ENCODE assay signal across 17 cellular contexts in the genomic region with DNA sequence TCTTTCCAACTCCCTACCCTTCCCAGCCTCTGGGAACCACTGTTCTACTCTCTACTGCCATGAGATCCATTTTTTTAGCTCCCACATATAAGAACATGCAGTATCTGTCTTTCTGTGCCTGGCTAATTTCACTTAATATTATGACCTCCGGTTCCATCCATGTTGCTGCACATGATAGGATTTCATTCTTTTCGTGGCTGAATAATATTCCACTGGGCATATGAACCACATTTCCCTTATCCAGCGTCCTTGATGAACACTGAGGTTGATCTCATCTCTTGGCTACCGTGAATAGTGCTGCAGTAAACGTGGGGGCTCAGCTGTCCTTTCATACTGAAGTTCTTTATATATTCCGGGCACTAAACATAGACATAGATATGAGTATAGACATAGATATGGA.
DNase-seq lines count a peak whose midpoint lies in the region; ATAC-seq and TF ChIP-seq lines count a peak whose summit lies in the region.
"Had no signal": no experiment of that assay in that cellular context is flagged by ENCODE, and none has a peak within 500 bp of the region (broad histone marks: within the 10 kb centered on the region; RNA-seq: fewer than 3 reads in every experiment).

No MANE protein-coding gene starts in this region.

- no TSS peak for BruUV-seq in Panc1 (replicated peaks; lab: Mats Ljungman, UMichigan)

- no peak for TF ChIP-seq POLR2A in erythroblast (IDR thresholded peaks at IDR 0.05; ENCODE audit: low read length)

- H3K4me1 ChIP-seq in HEK293 (ENCODE audit: control insufficient read depth, insufficient read depth, low read length) (no peaks in the 10 kb centered on the region), Panc1 (ENCODE audit: control insufficient read depth, insufficient read depth, low read length) (no peaks in the 10 kb centered on the region)
- H3K4me1 ChIP-seq: BE2C, Caco-2 had no signal

- ATAC-seq in Panc1 (peak; percentile 35), HG03196 (IDR thresholded peaks at IDR 0.05; ENCODE audit: unreplicated experiment) (no peak)
- ATAC-seq: CD8-positive, alpha-beta T cell had no signal

- H3K9me3 ChIP-seq in HEK293 (ENCODE audit: control insufficient read depth, insufficient read depth, low read depth, low read length), result no peaks in the 10 kb centered on the region
- no peaks in the 10 kb centered on the region for H3K9me3 ChIP-seq in Panc1 (ENCODE audit: control insufficient read depth, insufficient read depth, low read depth, low read length)
- H3K9me3 ChIP-seq: BE2C, BLaER1 had no signal

- TF ChIP-seq CTCF in HEK293 (tag by site-specific recombination; IDR thresholded peaks at IDR 0.05) (no peak), Panc1 (IDR thresholded peaks at IDR 0.05) (no peak)

- no peak overlapping the region for H3K27ac ChIP-seq in HEK293 (ENCODE audit: extremely low read depth, low read depth, low read length)
- H3K27ac ChIP-seq in Panc1 (ENCODE audit: low read length), result no peak overlapping the region
- H3K27ac ChIP-seq: BLaER1, C4-2B had no signal

- intact Hi-C loops in Panc1 (cut with micrococcal nuclease; ENCODE audit: unreplicated experiment), result no loop called here

- H3K4me3 ChIP-seq in HEK293 (ENCODE audit: low read depth, low read length), result no peak overlapping the region
- H3K4me3 ChIP-seq in Panc1 (ENCODE audit: low read depth in 2 of 2, low read length in 2 of 2), result no peak overlapping the region
- H3K4me3 ChIP-seq: BLaER1 had no signal

- no peaks in the 10 kb centered on the region for H3K27me3 ChIP-seq in Panc1 (ENCODE audit: control insufficient read depth, insufficient read depth, low read length)
- H3K27me3 ChIP-seq: BE2C, BLaER1 had no signal

- in situ Hi-C loops in Panc1 (cut with HindIII; ENCODE audit: low pct_unique_long_range_greater_than_20kb, low sequenced_read_pairs), result no loop called here

- H3K36me3 ChIP-seq in HEK293 (ENCODE audit: control insufficient read depth in 2 of 2, insufficient read depth in 1 of 2, low read length in 2 of 2) (no peaks in the 10 kb centered on the region), Panc1 (ENCODE audit: control insufficient read depth, insufficient read depth, low read length) (no peaks in the 10 kb centered on the region)
- H3K36me3 ChIP-seq: BE2C, BLaER1 had no signal

- POLR2A ChIA-PET in HEK293 (lab: Yijun Ruan, JAX), result no interaction called here
- POLR2A ChIA-PET in Panc1 (lab: Charles Lee), result no interaction called here

- DNase-seq in Panc1 (ENCODE audit: low read depth, low spot score) (no peak), erythroblast (lab: John Stamatoyannopoulos, UW) (peak; percentile 63 to 65), NK-92 (lab: John Stamatoyannopoulos, UW; ENCODE audit: unreplicated experiment) (no peak), NCI-H1092 treated with DMSO at 0.1 percent for 48 hours (lab: John Stamatoyannopoulos, UW) (no peak)
- DNase-seq: 8988T; ACHN; BE2C; Caco-2; Calu3; CD4-positive, alpha-beta T cell; CD8-positive, alpha-beta T cell; DMS79 treated with DMSO at 0.1 percent for 48 hours; GF-D8 had no signal

- CTCF ChIA-PET in HEK293 (lab: Yijun Ruan, JAX) (interaction anchor here (1.2 kb wide), 1 partner anchor 306 kb away, joined by 3 read pairs; no protein-coding TSS in a partner anchor), Panc1 (lab: Charles Lee) (no interaction called here)

TF ChIP-seq in HEK293, 187 proteins besides CTCF, POLR2A, EP300 and RAD21:
- TF ChIP-seq, protein P1, sequence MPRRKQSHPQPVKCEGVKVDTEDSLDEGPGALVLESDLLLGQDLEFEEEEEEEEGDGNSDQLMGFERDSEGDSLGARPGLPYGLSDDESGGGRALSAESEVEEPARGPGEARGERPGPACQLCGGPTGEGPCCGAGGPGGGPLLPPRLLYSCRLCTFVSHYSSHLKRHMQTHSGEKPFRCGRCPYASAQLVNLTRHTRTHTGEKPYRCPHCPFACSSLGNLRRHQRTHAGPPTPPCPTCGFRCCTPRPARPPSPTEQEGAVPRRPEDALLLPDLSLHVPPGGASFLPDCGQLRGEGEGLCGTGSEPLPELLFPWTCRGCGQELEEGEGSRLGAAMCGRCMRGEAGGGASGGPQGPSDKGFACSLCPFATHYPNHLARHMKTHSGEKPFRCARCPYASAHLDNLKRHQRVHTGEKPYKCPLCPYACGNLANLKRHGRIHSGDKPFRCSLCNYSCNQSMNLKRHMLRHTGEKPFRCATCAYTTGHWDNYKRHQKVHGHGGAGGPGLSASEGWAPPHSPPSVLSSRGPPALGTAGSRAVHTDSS (tag by site-specific recombination; IDR thresholded peaks at IDR 0.05), result no peak
- peak; percentile 61; the same call in 1 of the 2 replicates for TF ChIP-seq ZNF146 (tag by site-specific recombination; IDR thresholded peaks at IDR 0.05)

Comparison
In these comparisons a context has a peak if more than half of its experiments do, and no peak if none do; other contexts are left out.
1. DNase-seq: peak in erythroblast (2 of 2); none in Panc1 (single experiment), NK-92 (single experiment) and NCI-H1092 treated with DMSO at 0.1 percent for 48 hours (single experiment).